9 cellular contexts compared by ENCODE assay signal in genomic region chrX:74383611-74384010, GRCh38. TPM values are rescaled to one million over a fixed set of nuclear protein-coding genes. Genes with fewer than 3 reads are reported as not detected.
DNase-seq lines count a peak whose midpoint lies in the region; ATAC-seq and TF ChIP-seq lines count a peak whose summit lies in the region.
"Had no signal": no experiment of that assay in that cellular context is flagged by ENCODE, and none has a peak within 500 bp of the region (broad histone marks: within the 10 kb centered on the region; RNA-seq: fewer than 3 reads in every experiment).

No MANE protein-coding gene starts in this region.

- no peak overlapping the region for H2BK15ac ChIP-seq in H9 (ENCODE audit: low read depth, low read length)

- no peak overlapping the region for H3K4me3 ChIP-seq in OCI-LY7 (ENCODE audit: low read depth, low read length, poor library complexity, severe bottlenecking)
- H3K4me3 ChIP-seq in lower lobe of right lung: no peak overlapping the region

- WGBS in H9 (ENCODE audit: extremely low coverage, insufficient read length, low lambda C conversion rate): no CpG with 5 or more reads among the region's 2 CpGs

- BruUV-seq in OCI-LY7 (replicated peaks; lab: Mats Ljungman, UMichigan): no TSS peak

- H3K79me2 ChIP-seq in H9 (ENCODE audit: insufficient read depth, low read length): no peaks in the 10 kb centered on the region
- no peaks in the 10 kb centered on the region for H3K79me2 ChIP-seq in OCI-LY7 (ENCODE audit: insufficient read depth, low read depth, low read length)

- peaks cover 8 to 14% of the 10 kb centered on the region in 2 experiments; a peak in 4 of 5 replicates for H3K9me3 Mint-ChIP-seq in H9

- H3K36me3 ChIP-seq in OCI-LY7 (ENCODE audit: insufficient read depth, low read length): no peaks in the 10 kb centered on the region
- H3K36me3 ChIP-seq in lower lobe of right lung: no peaks in the 10 kb centered on the region

- peak; percentile 7 for DNase-seq in DMS 273 treated with DMSO at 0.1 percent for 48 hours (lab: John Stamatoyannopoulos, UW)
- DNase-seq in H9: peak; percentile 57
- peak; percentile 3 for DNase-seq in OCI-LY7 (ENCODE audit: low spot score)
- peak; percentile 27 to 50 for DNase-seq in dermis microvascular lymphatic vessel endothelial cell (ENCODE audit: low read depth in 2 of 2)
- no peak for DNase-seq in lower lobe of right lung
- no peak for DNase-seq in activated CD8-positive, alpha-beta memory T cell treated with anti-CD3 and anti-CD28 coated beads for 24 hours

- H3K9me2 ChIP-seq in OCI-LY7 (ENCODE audit: insufficient read depth, low read length): no peaks in the 10 kb centered on the region

- no peaks in the 10 kb centered on the region for H3K9me3 ChIP-seq in H9 (ENCODE audit: control insufficient read depth, low read depth, low read length)
- no peaks in the 10 kb centered on the region for H3K9me3 ChIP-seq in OCI-LY7 (ENCODE audit: low read length)
- H3K9me3 ChIP-seq in lower lobe of right lung: no peaks in the 10 kb centered on the region

- no peak overlapping the region for H3K4ac ChIP-seq in H9 (ENCODE audit: low read depth, low read length)

- H4K5ac ChIP-seq in H9 (ENCODE audit: insufficient read length, low read depth, low read length): no peak overlapping the region

- no peak overlapping the region for H3K27ac Mint-ChIP-seq in H9
- H3K27ac Mint-ChIP-seq: naive thymus-derived CD8-positive, alpha-beta T cell had no signal

- no peak overlapping the region for H2BK120ac ChIP-seq in H9 (ENCODE audit: low read depth, low read length, poor library complexity, severe bottlenecking)

- no peak overlapping the region for H3T11ph ChIP-seq in H9 (ENCODE audit: low read length)

- no peak overlapping the region for H3K18ac ChIP-seq in H9 (ENCODE audit: insufficient read length, low read depth, low read length)

- intact Hi-C loops in OCI-LY7 (cut with micrococcal nuclease; ENCODE audit: unreplicated experiment): loop anchor here (5.0 kb wide), 1 partner anchor 169 kb away; no protein-coding TSS in a partner anchor
- intact Hi-C loops in lower lobe of right lung (cut with DNase I): loop anchor here (10.0 kb wide), 1 partner anchor 171 kb away; no protein-coding TSS in a partner anchor

- H3K27ac ChIP-seq in H9 (ENCODE audit: insufficient read length, low read depth, low read length) (no peak overlapping the region), OCI-LY7 (ENCODE audit: low read depth, low read length, poor library complexity, severe bottlenecking) (no peak overlapping the region), lower lobe of right lung (no peak overlapping the region)

- H4K8ac ChIP-seq in H9 (replicated peaks; ENCODE audit: insufficient read length, low read depth, low read length): no peak overlapping the region

- H2BK5ac ChIP-seq in H9 (ENCODE audit: insufficient read length, low read length): no peak overlapping the region

- no peak overlapping the region for H4K91ac ChIP-seq in H9 (ENCODE audit: insufficient read length, low read depth, low read length)

- peaks cover 4 to 6% of the 10 kb centered on the region in 2 experiments for H3K4me1 Mint-ChIP-seq in H9
- H3K4me1 Mint-ChIP-seq: naive thymus-derived CD8-positive, alpha-beta T cell had no signal

- POLR2A ChIA-PET in OCI-LY7 (lab: Charles Lee): no interaction called here

- H3K4me2 ChIP-seq in H9 (ENCODE audit: insufficient read depth, insufficient read length, low read length) (no peak overlapping the region), OCI-LY7 (ENCODE audit: low read length) (no peak overlapping the region)

- H3K56ac ChIP-seq in H9 (ENCODE audit: insufficient read length, low read depth, low read length): no peak overlapping the region

- ATAC-seq in lower lobe of right lung: peak; percentile 67 to 75
- no peak for ATAC-seq in HG03135 (IDR thresholded peaks at IDR 0.05; ENCODE audit: unreplicated experiment)
- ATAC-seq in GM21717 (IDR thresholded peaks at IDR 0.05; ENCODE audit: unreplicated experiment): no peak

- H3K27me3 ChIP-seq in H9 (ENCODE audit: insufficient read depth, low read length) (no peaks in the 10 kb centered on the region), lower lobe of right lung (ENCODE audit: low read depth) (no peaks in the 10 kb centered on the region)

- H3K9ac ChIP-seq in H9 (ENCODE audit: extremely low read depth, insufficient read length, low read length): no peak overlapping the region

- no peak overlapping the region for H3K23ac ChIP-seq in H9 (ENCODE audit: insufficient read length, low read depth, low read length)

- H2AFZ ChIP-seq in H9 (ENCODE audit: low read length) (no peak overlapping the region), OCI-LY7 (ENCODE audit: low read length) (no peak overlapping the region)

- no peak overlapping the region for H3K4me3 Mint-ChIP-seq in H9
- H3K4me3 Mint-ChIP-seq: naive thymus-derived CD8-positive, alpha-beta T cell had no signal

- peaks cover 1% of the 10 kb centered on the region; the same call in 1 of the 2 replicates for H3K27me3 Mint-ChIP-seq in H9 (ENCODE audit: low read depth)

- H2BK20ac ChIP-seq in H9 (ENCODE audit: low read depth, low read length, poor library complexity, severe bottlenecking): no peak overlapping the region

- no peak overlapping the region for H2BK12ac ChIP-seq in H9 (ENCODE audit: insufficient read length, low read depth, low read length)

- CTCF ChIA-PET in OCI-LY7 (lab: Charles Lee; ENCODE audit: unreplicated experiment): no interaction called here

- no peaks in the 10 kb centered on the region for H4K20me1 ChIP-seq in H9 (ENCODE audit: control insufficient read depth, insufficient read depth, insufficient read length)
- no peaks in the 10 kb centered on the region for H4K20me1 ChIP-seq in OCI-LY7 (ENCODE audit: insufficient read depth, low read length)

- H3K4me1 ChIP-seq in H9 (ENCODE audit: insufficient read depth, low read length) (no peaks in the 10 kb centered on the region), OCI-LY7 (ENCODE audit: insufficient read depth, low read length, poor library complexity, severe bottlenecking) (no peaks in the 10 kb centered on the region), lower lobe of right lung (no peaks in the 10 kb centered on the region)

- peak; percentile 65 for TF ChIP-seq CTCF in H9 (conservative IDR thresholded peaks at IDR 0.05)
- TF ChIP-seq CTCF in OCI-LY7 (conservative IDR thresholded peaks at IDR 0.05; ENCODE audit: low read length): 0 out of 2 replicates have a peak, but pooled peaks have one; percentile 24
- TF ChIP-seq CTCF in lower lobe of right lung (IDR thresholded peaks at IDR 0.05): peak; percentile 37

- H3K79me1 ChIP-seq in H9 (ENCODE audit: insufficient read depth, low read depth, low read length, poor library complexity, severe bottlenecking): no peaks in the 10 kb centered on the region

- no peak overlapping the region for H3K14ac ChIP-seq in H9 (ENCODE audit: insufficient read depth, low read length)

- no peaks in the 10 kb centered on the region for H3K23me2 ChIP-seq in H9 (ENCODE audit: insufficient read length, low read depth, low read length, poor library complexity, severe bottlenecking)

- H2AK5ac ChIP-seq in H9 (ENCODE audit: insufficient read length, low read length): no peak overlapping the region

- peaks cover 0 to 6% (median 1%) of the 10 kb centered on the region in 3 experiments; a peak in 2 of 7 replicates for H3K36me3 Mint-ChIP-seq in H9 (ENCODE audit: insufficient read depth in 1 of 3, low read depth in 3 of 3)
- H3K36me3 Mint-ChIP-seq: naive thymus-derived CD8-positive, alpha-beta T cell had no signal

RNA-seq across cellular contexts. Expression of gene SLC16A2, which starts 37.7 kb away (rescaled TPM):
- total RNA-seq in H9 (2021) (16.5 and 17.1 TPM in 2 replicates), OCI-LY7 (2022) (not detected in 2 replicates), dermis microvascular lymphatic vessel endothelial cell (0.39 and 1.0 TPM in 2 replicates), lower lobe of right lung (7.2 TPM)
- total RNA-seq in OCI-LY7 (2014; rRNA removed; shearing (Covaris generic)): not detected in 2 replicates

Comparison
In these comparisons a context has a peak if more than half of its experiments do, and no peak if none do; other contexts are left out.
1. DNase-seq: peak in DMS 273 treated with DMSO at 0.1 percent for 48 hours (single experiment), H9 (single experiment), OCI-LY7 (single experiment) and dermis microvascular lymphatic vessel endothelial cell (2 of 2); none in lower lobe of right lung (single experiment) and activated CD8-positive, alpha-beta memory T cell treated with anti-CD3 and anti-CD28 coated beads for 24 hours (single experiment).
2. ATAC-seq: peak in lower lobe of right lung (2 of 2); none in HG03135 (single experiment) and GM21717 (single experiment).
3. Peak in every context shown above with its lines, with median percentiles within 50 percentile points of each other: CTCF ChIP-seq.